In the genomic region with DNA sequence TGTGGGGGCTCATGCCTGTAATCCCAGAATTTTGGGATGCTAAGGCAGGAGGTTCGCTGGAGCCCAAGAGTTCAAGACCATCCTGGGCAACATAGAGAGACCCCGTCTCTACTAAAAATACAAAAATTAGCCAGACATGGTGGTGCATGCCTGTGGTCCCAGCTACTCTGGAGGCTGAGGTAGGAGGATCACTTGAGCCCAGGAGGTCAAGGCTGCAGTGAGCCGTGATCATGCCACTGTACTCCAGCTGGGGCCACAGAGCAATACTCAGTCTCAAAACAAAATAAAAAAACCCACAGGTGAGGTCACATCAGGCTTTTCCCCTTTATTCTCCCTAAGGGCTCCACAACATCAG, we compare ENCODE assay signal across 7 cellular contexts. TPM values are rescaled to one million over a fixed set of nuclear protein-coding genes. Genes with fewer than 3 reads are reported as not detected.
DNase-seq lines count a peak whose midpoint lies in the region; ATAC-seq and TF ChIP-seq lines count a peak whose summit lies in the region.
"Not testable (repeated sequence)": the region's sequence is repeated elsewhere in the genome, so short reads cannot be mapped to it uniquely, and the experiment has no call there.
"Had no signal": no experiment of that assay in that cellular context is flagged by ENCODE, and none has a peak within 500 bp of the region (broad histone marks: within the 10 kb centered on the region; RNA-seq: fewer than 3 reads in every experiment).

No MANE protein-coding gene starts in this region.

- peaks cover 18% of the 10 kb centered on the region for H3K9me1 ChIP-seq in IMR-90 (ENCODE audit: insufficient read depth, low read length)

- not testable (repeated sequence) for H3K9ac ChIP-seq in IMR-90 (ENCODE audit: low read depth, low read length); mesenchymal stem cell (ENCODE audit: low read length)

- H2BK5ac ChIP-seq in IMR-90 (ENCODE audit: low read depth, low read length, poor library complexity, severe bottlenecking); mesenchymal stem cell (ENCODE audit: low read depth, low read length, poor library complexity, severe bottlenecking): not testable (repeated sequence)

- H3K4me1 ChIP-seq in Caco-2 (peaks cover 71% of the 10 kb centered on the region), IMR-90 (ENCODE audit: control insufficient read depth, insufficient read depth, low read length) (peaks cover 18% of the 10 kb centered on the region), adrenal gland (replicated peaks in 1 of 2) (peaks cover 8 to 27% of the 10 kb centered on the region in 2 donors), left ventricle myocardium inferior (peaks cover 31% of the 10 kb centered on the region), mesenchymal stem cell (ENCODE audit: control insufficient read depth, insufficient read depth, low read depth, low read length) (peaks cover 44% of the 10 kb centered on the region), uterus (peaks cover 9 to 12% of the 10 kb centered on the region in 2 donors)

- H2AK9ac ChIP-seq in IMR-90 (replicated peaks; ENCODE audit: low read depth, low read length, poor library complexity): not testable (repeated sequence)

- 100% methylated on average over 1 of the region's 3 CpGs; no CpG with 5 or more reads in 1 of the 2 experiments for WGBS in IMR-90 (ENCODE audit: extremely low coverage in 2 of 2, insufficient read length in 1 of 2), 2 experiments
- 60 to 82% (median 78%) methylated on average over 3 of the region's 3 CpGs for whole genome bisulfite sequencing in adrenal gland, 4 donors
- WGBS in mesenchymal stem cell: 79% methylated on average over 3 of the region's 3 CpGs

- not testable (repeated sequence) for H2BK15ac ChIP-seq in IMR-90 (ENCODE audit: low read depth, low read length); mesenchymal stem cell (ENCODE audit: low read depth, poor library complexity, severe bottlenecking)

- H4K91ac ChIP-seq in IMR-90 (ENCODE audit: insufficient read depth, low read depth, low read length): not testable (repeated sequence)
- H4K91ac ChIP-seq in mesenchymal stem cell (ENCODE audit: low read length): peak overlapping the region; percentile 1

- H4K20me1 ChIP-seq in IMR-90 (ENCODE audit: insufficient read depth, low read length): not testable (repeated sequence)

- CTCF ChIA-PET in Caco-2 (lab: Charles Lee): interaction anchor here (0.9 to 1.4 kb wide), 2 partner anchors 9 to 50 kb away, joined by 4 read pairs; no protein-coding TSS in a partner anchor
- CTCF ChIA-PET in IMR-90 (lab: Yijun Ruan, JAX): not testable (repeated sequence)

- not testable (repeated sequence) for TF ChIP-seq RAD21 in IMR-90 (IDR thresholded peaks at IDR 0.05; ENCODE audit: low read length)

- H3K36me3 ChIP-seq in Caco-2 (ENCODE audit: control insufficient read depth, insufficient read depth, low read length); IMR-90 (ENCODE audit: control insufficient read depth, insufficient read depth, low read length); adrenal gland (replicated peaks in 1 of 2); left ventricle myocardium inferior; uterus: not testable (repeated sequence)
- peaks cover 5 to 13% of the 10 kb centered on the region in 2 experiments for H3K36me3 ChIP-seq in mesenchymal stem cell (ENCODE audit: control insufficient read depth in 1 of 2, insufficient read depth in 2 of 2, low read depth in 1 of 2, low read length in 2 of 2)

- ATAC-seq in IMR-90 (ENCODE audit: low read depth): not testable (repeated sequence)

- H3K23ac ChIP-seq in IMR-90 (ENCODE audit: low read depth, low read length); mesenchymal stem cell (ENCODE audit: low read length in 2 of 2): not testable (repeated sequence)

- not testable (repeated sequence) for H3K27me3 Mint-ChIP-seq in Caco-2 (ENCODE audit: insufficient read depth, unreplicated experiment)

- peak overlapping the region; percentile 91 for H3K27ac Mint-ChIP-seq in Caco-2 (ENCODE audit: unreplicated experiment)

- TF ChIP-seq POLR2A in IMR-90 (IDR thresholded peaks at IDR 0.05; ENCODE audit: low read depth, low read length); adrenal gland (IDR thresholded peaks at IDR 0.05); uterus (IDR thresholded peaks at IDR 0.05): not testable (repeated sequence)

- not testable (repeated sequence) for H2BK12ac ChIP-seq in mesenchymal stem cell (ENCODE audit: low read length in 2 of 2)

- not testable (repeated sequence) for H3K79me1 ChIP-seq in IMR-90 (ENCODE audit: low read depth in 1 of 2, low read length in 2 of 2)
- H3K79me1 ChIP-seq in mesenchymal stem cell (replicated peaks; ENCODE audit: low read length, poor library complexity, severe bottlenecking): peaks cover 19% of the 10 kb centered on the region

- in situ Hi-C loops in IMR-90 (cut with MboI; ENCODE audit: low sequenced_read_pairs): not testable (repeated sequence)

- not testable (repeated sequence) for H3K9me3 ChIP-seq in Caco-2; IMR-90 (ENCODE audit: control insufficient read depth, insufficient read depth, low read length); adrenal gland (replicated peaks in 1 of 3); left ventricle myocardium inferior (replicated peaks); mesenchymal stem cell (ENCODE audit: control insufficient read depth, low read length); uterus

- POLR2A ChIA-PET in Caco-2 (lab: Charles Lee): interaction anchor here (0.7 kb wide), 1 partner anchor 25 kb away, joined by 4 read pairs; no protein-coding TSS in a partner anchor
- POLR2A ChIA-PET in IMR-90 (lab: Charles Lee; ENCODE audit: unreplicated experiment): interaction anchor here (0.6 kb wide), 1 partner anchor 18 kb away, joined by 11 read pairs; no protein-coding TSS in a partner anchor

- not testable (repeated sequence) for H3K18ac ChIP-seq in IMR-90 (ENCODE audit: low read depth, low read length)
- H3K18ac ChIP-seq in mesenchymal stem cell (ENCODE audit: low read depth in 1 of 2, low read length in 2 of 2): peak overlapping the region in 1 of 2 experiments; percentile 40

- H3K4me3 ChIP-seq in Caco-2 (ENCODE audit: low read depth, low read length); IMR-90 (ENCODE audit: insufficient read depth, low read depth, low read length); adrenal gland; left ventricle myocardium inferior; mesenchymal stem cell (ENCODE audit: insufficient read depth in 1 of 2, low read depth in 1 of 2, low read length in 2 of 2); uterus: not testable (repeated sequence)

- peaks cover 64% of the 10 kb centered on the region for H3K4me1 Mint-ChIP-seq in Caco-2 (ENCODE audit: low read depth, unreplicated experiment)

- not testable (repeated sequence) for H2BK20ac ChIP-seq in IMR-90 (ENCODE audit: low read depth, low read length)

- BruUV-seq in Caco-2 (replicated peaks; lab: Mats Ljungman, UMichigan); IMR-90 (replicated peaks; lab: Mats Ljungman, UMichigan): not testable (repeated sequence)

- H3K56ac ChIP-seq in IMR-90 (ENCODE audit: extremely low read depth, insufficient read depth, low read length): not testable (repeated sequence)

- TF ChIP-seq CTCF in Caco-2 (IDR thresholded peaks at IDR 0.05; ENCODE audit: insufficient read depth in 1 of 2, low read depth in 1 of 2, low read length in 1 of 2, severe bottlenecking in 1 of 2, unreplicated experiment in 1 of 2); IMR-90 (conservative IDR thresholded peaks at IDR 0.05; ENCODE audit: low read depth, low read length); adrenal gland (IDR thresholded peaks at IDR 0.05); left ventricle myocardium inferior (IDR thresholded peaks at IDR 0.05; ENCODE audit: borderline replicate concordance); uterus (IDR thresholded peaks at IDR 0.05): not testable (repeated sequence)

- peak overlapping the region; percentile 10; the same call in 1 of the 2 replicates for H3K4ac ChIP-seq in IMR-90 (ENCODE audit: low read depth, low read length)
- H3K4ac ChIP-seq in mesenchymal stem cell (ENCODE audit: low read depth in 1 of 2, low read length in 2 of 2): not testable (repeated sequence)

- not testable (repeated sequence) for H3K14ac ChIP-seq in IMR-90 (replicated peaks; ENCODE audit: low read depth, low read length); mesenchymal stem cell (ENCODE audit: low read length in 2 of 2)

- H4K8ac ChIP-seq in IMR-90 (ENCODE audit: low read depth in 2 of 2, low read length in 2 of 2); mesenchymal stem cell (ENCODE audit: low read length): not testable (repeated sequence)

- not testable (repeated sequence) for H2AFZ ChIP-seq in IMR-90 (replicated peaks; ENCODE audit: low read length, poor library complexity); mesenchymal stem cell (ENCODE audit: low read depth, low read length)

- H3K4me2 ChIP-seq in IMR-90 (ENCODE audit: low read depth, low read length); mesenchymal stem cell (ENCODE audit: low read length, poor library complexity, severe bottlenecking): not testable (repeated sequence)

- dilution Hi-C loops in IMR-90 (cut with HindIII; ENCODE audit: low sequenced_read_pairs, unreplicated experiment): not testable (repeated sequence)

- H3K4me3 Mint-ChIP-seq in Caco-2 (ENCODE audit: unreplicated experiment): not testable (repeated sequence)

- H4K5ac ChIP-seq in IMR-90 (ENCODE audit: low read depth, low read length): not testable (repeated sequence)

- not testable (repeated sequence) for H2AK5ac ChIP-seq in IMR-90 (ENCODE audit: low read depth, low read length); mesenchymal stem cell (ENCODE audit: low read length, severe bottlenecking)

- intact Hi-C loops in Caco-2 (cut with micrococcal nuclease; ENCODE audit: unreplicated experiment): loop anchor here (1.0 kb wide), 1 partner anchor 35 kb away; no protein-coding TSS in a partner anchor
- intact Hi-C loops in IMR-90 (cut with micrococcal nuclease); adrenal gland (cut with DNase I); uterus (cut with DNase I; ENCODE audit: low total_unique reads): not testable (repeated sequence)
- intact Hi-C loops in left ventricle myocardium inferior (cut with micrococcal nuclease): loop anchor here (10.0 kb wide), 1 partner anchor 68 kb away; no protein-coding TSS in a partner anchor

- peaks cover 12% of the 10 kb centered on the region for H3K36me3 Mint-ChIP-seq in Caco-2 (ENCODE audit: insufficient read depth, unreplicated experiment)

- DNase-seq in Caco-2, IMR-90, adrenal gland, left ventricle myocardium inferior, mesenchymal stem cell, uterus: not testable (repeated sequence)

- not testable (repeated sequence) for H3K27ac ChIP-seq in IMR-90 (ENCODE audit: insufficient read depth, low read length)
- peak overlapping the region in 3 of 5 donors; percentile 43 to 86 (median 54) for H3K27ac ChIP-seq in adrenal gland
- H3K27ac ChIP-seq in left ventricle myocardium inferior (replicated peaks): peak overlapping the region; percentile 60
- H3K27ac ChIP-seq in mesenchymal stem cell (ENCODE audit: low read length, poor library complexity, severe bottlenecking): peak overlapping the region; percentile 51
- peak overlapping the region; percentile 78 to 82 for H3K27ac ChIP-seq in uterus

- H3K9me3 Mint-ChIP-seq in Caco-2 (ENCODE audit: unreplicated experiment): not testable (repeated sequence)

- peak overlapping the region; percentile 45; the same call in 1 of the 2 replicates for H2BK120ac ChIP-seq in IMR-90 (ENCODE audit: low read depth, low read length)
- not testable (repeated sequence) for H2BK120ac ChIP-seq in mesenchymal stem cell (ENCODE audit: low read depth, low read length)

- not testable (repeated sequence) for H3K27me3 ChIP-seq in Caco-2 (replicated peaks; ENCODE audit: control insufficient read depth, insufficient read depth, low read length); IMR-90 (ENCODE audit: control insufficient read depth, insufficient read depth, low read length); adrenal gland; left ventricle myocardium inferior (ENCODE audit: low read depth); mesenchymal stem cell (ENCODE audit: control insufficient read depth in 1 of 2, insufficient read depth in 1 of 2, low read length in 2 of 2); uterus

RNA-seq across cellular contexts. Expression of a gene that starts 15.0 kb away (rescaled TPM):
- total RNA-seq in Caco-2 (2022) (0.18 and 0.67 TPM in 2 replicates), IMR-90 (2012; rRNA removed) (0.28 and 0.54 TPM in 2 replicates), adrenal gland (10 to 100 TPM; 10.6 to 69.9 (median 23.7) TPM), left ventricle myocardium inferior (6.5 TPM), uterus (10 to 100 TPM in 3 of 4 donors, 1 to 10 TPM in 1; 9.1 to 85.4 (median 17.8) TPM)
- polyA plus RNA-seq in IMR-90 (2012; rRNA removed) (1.7 TPM in 2 replicates), adrenal gland (100 to 1,000 TPM in 1 of 3 donors, 10 to 100 TPM in 1, 1 to 10 TPM in 1; 3.4 to 135 (median 37.7) TPM)
- polyA plus RNA-seq in IMR-90 (2012; cell fraction: cytosol; rRNA removed): 0.28 and 0.71 TPM in 2 replicates
- polyA plus RNA-seq in IMR-90 (2012; cell fraction: nucleus; rRNA removed; ENCODE audit: low replicate concordance): 11.7 and 15.4 TPM in 2 replicates
- 45.9 TPM for polyA plus RNA-seq in mesenchymal stem cell (2013, experiment 1 of 2)
- polyA plus RNA-seq in mesenchymal stem cell (2013, experiment 2 of 2): 43.6 TPM
- total RNA-seq: CD8-positive, alpha-beta T cell had no signal

RNA-seq across cellular contexts. Expression of a gene that starts 55.0 kb away (rescaled TPM):
- total RNA-seq in Caco-2 (2022): 153 and 156 TPM in 2 replicates
- total RNA-seq in IMR-90 (2012; rRNA removed): 0.90 and 1.4 TPM in 2 replicates
- 0.14 and 0.17 TPM in 2 replicates for polyA plus RNA-seq in IMR-90 (2012; rRNA removed)
- 0.05 and 0.08 TPM in 2 replicates for polyA plus RNA-seq in IMR-90 (2012; cell fraction: cytosol; rRNA removed)
- 0.07 and 0.25 TPM in 2 replicates for polyA plus RNA-seq in IMR-90 (2012; cell fraction: nucleus; rRNA removed; ENCODE audit: low replicate concordance)
- total RNA-seq in adrenal gland: 10 to 100 TPM in 1 of 8 donors, 1 to 10 TPM in 7; 4.6 to 10.8 (median 6.5) TPM
- 1 to 10 TPM; 1.1 to 2.4 (median 1.5) TPM for polyA plus RNA-seq in adrenal gland
- 3.4 TPM for total RNA-seq in left ventricle myocardium inferior
- 2.3 TPM for polyA plus RNA-seq in mesenchymal stem cell (2013, experiment 1 of 2)
- 2.5 TPM for polyA plus RNA-seq in mesenchymal stem cell (2013, experiment 2 of 2)
- 10 to 100 TPM in 2 of 4 donors, 1 to 10 TPM in 2; 2.0 to 13.2 (median 7.8) TPM for total RNA-seq in uterus

Comparison
In these comparisons a context has a peak if more than half of its experiments do, and no peak if none do; other contexts are left out.
1. RNA of a gene that starts 55.0 kb away (total RNA-seq): 153 to 156 TPM in Caco-2; 2.0 to 13.2 TPM in uterus, 4.6 to 10.8 TPM in adrenal gland, 3.4 TPM in left ventricle myocardium inferior (single experiment) and 0.90 to 1.4 TPM in IMR-90; every median in the first group is over 10 times any median in the second.